ENCODE assay signal across 24 cellular contexts in the genomic region with DNA sequence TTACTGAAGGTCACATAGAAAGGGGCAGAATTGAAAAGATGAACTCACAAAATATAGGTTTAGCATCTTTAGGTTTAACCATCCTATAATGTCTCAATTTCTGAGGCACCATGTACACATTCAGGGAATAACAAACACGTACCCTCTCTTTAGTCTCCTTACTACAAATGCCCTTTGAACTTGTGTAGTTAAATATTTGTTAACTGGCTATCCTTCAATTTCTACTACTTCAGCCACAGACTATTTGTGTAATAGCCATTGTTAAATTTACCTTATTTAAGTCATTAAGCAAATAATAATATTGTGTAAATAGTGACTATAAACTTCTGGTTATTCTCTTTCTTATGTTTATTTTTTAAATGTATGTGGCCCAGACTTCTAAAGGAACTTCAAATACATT.
"Had no signal": no experiment of that assay in that cellular context is flagged by ENCODE, and none has a peak within 500 bp of the region (broad histone marks: within the 10 kb centered on the region; RNA-seq: fewer than 3 reads in every experiment).

No MANE protein-coding gene starts in this region.

- H3K4me3 ChIP-seq: K562 had no signal

- H3K9ac ChIP-seq: KMS-11, SK-N-SH had no signal

- DNase-seq: Kasumi-1, NCI-H1092, NCI-H1105 treated with DMSO at 0.1 percent for 48 hours, NCI-H1417 treated with DMSO at 0.1 percent for 48 hours, NCI-H146, NCI-H1694 treated with DMSO at 0.1 percent for 48 hours, NCI-H1930, NCI-H2081 treated with DMSO at 0.1 percent for 48 hours, NCI-H2171, NCI-H226, NCI-H446, NCI-H510A, NCI-H524 treated with DMSO at 0.1 percent for 48 hours, NCI-H69, NCI-H774, SHP77, SK-N-SH, SW 1271, T-cell had no signal

- H3K27ac ChIP-seq: KMS-11, RWPE1 had no signal

- H3K27ac Mint-ChIP-seq: IgD-negative memory B cell, T-cell had no signal

- ATAC-seq: K562, Panc1, T-cell had no signal

- H3K27me3 Mint-ChIP-seq: IgD-negative memory B cell, T-cell had no signal

- H3K4me2 ChIP-seq: KMS-11, SK-N-SH had no signal

- H3K9me3 Mint-ChIP-seq: IgD-negative memory B cell, T-cell had no signal

- H3K4me1 Mint-ChIP-seq: IgD-negative memory B cell, T-cell had no signal

- H3K4me3 Mint-ChIP-seq: IgD-negative memory B cell, T-cell had no signal

- H3K36me3 Mint-ChIP-seq: IgD-negative memory B cell, T-cell had no signal

- H3K9me3 ChIP-seq: SK-N-SH had no signal

- FAIRE-seq: K562 had no signal
